15 cellular contexts compared by ENCODE assay signal in genomic region chr2:10527585-10527984, GRCh38.
DNase-seq lines count a peak whose midpoint lies in the region; TF ChIP-seq lines count a peak whose summit lies in the region.
"Had no signal": no experiment of that assay in that cellular context is flagged by ENCODE, and none has a peak within 500 bp of the region (broad histone marks: within the 10 kb centered on the region; RNA-seq: fewer than 3 reads in every experiment).

No MANE protein-coding gene starts in this region.

- H3K9ac ChIP-seq in colonic mucosa (ENCODE audit: low read depth in 2 of 2, low read length in 2 of 2) = no peak overlapping the region
- H3K9ac ChIP-seq: GM23248 had no signal

- no peak for TF ChIP-seq POLR2A in spleen (IDR thresholded peaks at IDR 0.05)

- no peaks in the 10 kb centered on the region for H3K36me3 Mint-ChIP-seq in activated T-cell treated with anti-CD3 and anti-CD28 coated beads, Interleukin-2, amount 50 U/mL, for 24 hours (ENCODE audit: low read depth)

- no peak overlapping the region for H3K27ac Mint-ChIP-seq in activated T-cell treated with anti-CD3 and anti-CD28 coated beads, Interleukin-2, amount 50 U/mL, for 24 hours
- H3K27ac Mint-ChIP-seq: CD4-positive, alpha-beta T cell had no signal

- intact Hi-C loops in spleen (cut with DNase I; ENCODE audit: low total_unique reads) (no loop called here), colonic mucosa (cut with DNase I) (no loop called here)

- no peaks in the 10 kb centered on the region for H3K9me3 Mint-ChIP-seq in activated T-cell treated with anti-CD3 and anti-CD28 coated beads, Interleukin-2, amount 50 U/mL, for 24 hours
- H3K9me3 Mint-ChIP-seq: CD4-positive, alpha-beta T cell had no signal

- peak; percentile 7 for DNase-seq in activated T-cell treated with anti-CD3 and anti-CD28 coated beads, Interleukin-2, amount 50 U/mL, for 24 hours
- no peak for DNase-seq in activated T-cell treated with anti-CD3 and anti-CD28 coated beads, Interleukin-2, amount 50 U/mL, for 48 hours
- DNase-seq in H7 (peak; percentile 8), mesenteric fat pad (ENCODE audit: low spot score) (peak; percentile 57), spleen (peak; percentile 24), colonic mucosa (no peak), NCI-H146 (lab: John Stamatoyannopoulos, UW) (no peak)
- DNase-seq: AML-193; CD4-positive, alpha-beta T cell; GM23248; HCEC 1CT had no signal

- WGBS in spleen, 5 donors = 74 to 94% (median 86%) methylated on average over 5 of the region's 5 CpGs

- H3K4me1 Mint-ChIP-seq in activated T-cell treated with anti-CD3 and anti-CD28 coated beads, Interleukin-2, amount 50 U/mL, for 24 hours (ENCODE audit: low read depth) = no peaks in the 10 kb centered on the region

- no peaks in the 10 kb centered on the region for H3K9me3 ChIP-seq in spleen
- H3K9me3 ChIP-seq in colonic mucosa = no peaks in the 10 kb centered on the region
- H3K9me3 ChIP-seq: A549, Caco-2 had no signal

- H3K4me3 ChIP-seq in H7 (ENCODE audit: insufficient read depth, low read depth, low read length) (no peak overlapping the region), spleen (no peak overlapping the region), colonic mucosa (no peak overlapping the region)
- H3K4me3 ChIP-seq: A549, GM23248 had no signal

- no peak for TF ChIP-seq CTCF in spleen (IDR thresholded peaks at IDR 0.05 in 8 of 11, conservative IDR thresholded peaks at IDR 0.05 in 3 of 11)
- no peak for TF ChIP-seq CTCF in colonic mucosa (IDR thresholded peaks at IDR 0.05)

- no peaks in the 10 kb centered on the region for H3K27me3 Mint-ChIP-seq in activated T-cell treated with anti-CD3 and anti-CD28 coated beads, Interleukin-2, amount 50 U/mL, for 24 hours
- H3K27me3 Mint-ChIP-seq: CD4-positive, alpha-beta T cell had no signal

- no peak overlapping the region for H3K4me3 Mint-ChIP-seq in activated T-cell treated with anti-CD3 and anti-CD28 coated beads, Interleukin-2, amount 50 U/mL, for 24 hours
- H3K4me3 Mint-ChIP-seq: CD4-positive, alpha-beta T cell had no signal

- H3K4me1 ChIP-seq in spleen = no peaks in the 10 kb centered on the region
- H3K4me1 ChIP-seq in colonic mucosa = no peaks in the 10 kb centered on the region
- H3K4me1 ChIP-seq: A549, Caco-2 had no signal

- no peaks in the 10 kb centered on the region for H3K27me3 ChIP-seq in H7 (ENCODE audit: control insufficient read depth, insufficient read depth, low read length)
- peaks cover 0 to 5% (median 0%) of the 10 kb centered on the region in 7 donors for H3K27me3 ChIP-seq in spleen (replicated peaks in 1 of 7)
- H3K27me3 ChIP-seq in colonic mucosa = no peaks in the 10 kb centered on the region

- H3K27ac ChIP-seq in spleen (no peak overlapping the region), colonic mucosa (no peak overlapping the region)
- H3K27ac ChIP-seq: 22Rv1, A549, C4-2B, GM23248 had no signal

- H3K36me3 ChIP-seq in H7 (replicated peaks; ENCODE audit: control insufficient read depth, insufficient read depth, low read length) (no peaks in the 10 kb centered on the region), spleen (no peaks in the 10 kb centered on the region), colonic mucosa (no peaks in the 10 kb centered on the region)

Comparison
In these comparisons a context has a peak if more than half of its experiments do, and no peak if none do; other contexts are left out.
1. DNase-seq: peak in activated T-cell treated with anti-CD3 and anti-CD28 coated beads, Interleukin-2, amount 50 U/mL, for 24 hours (single experiment), H7 (single experiment), mesenteric fat pad (single experiment) and spleen (single experiment); none in activated T-cell treated with anti-CD3 and anti-CD28 coated beads, Interleukin-2, amount 50 U/mL, for 48 hours (0 of 2), colonic mucosa (single experiment) and NCI-H146 (single experiment).